ENCODE assay signal across 1 cellular context in genomic region chr12:109296431-109296830, GRCh38.
TF ChIP-seq lines count a peak whose summit lies in the region.

No MANE protein-coding gene starts in this region.

TF ChIP-seq in IMR-90, 13 proteins besides CTCF, POLR2A, EP300 and RAD21 (continued from another document):
- TF ChIP-seq BHLHE40 (IDR thresholded peaks at IDR 0.05; ENCODE audit: low read depth, low read length) = no peak
TF ChIP-seq in IMR-90: peak in this region for 0.
